8 cellular contexts compared by ENCODE assay signal in the genomic region with DNA sequence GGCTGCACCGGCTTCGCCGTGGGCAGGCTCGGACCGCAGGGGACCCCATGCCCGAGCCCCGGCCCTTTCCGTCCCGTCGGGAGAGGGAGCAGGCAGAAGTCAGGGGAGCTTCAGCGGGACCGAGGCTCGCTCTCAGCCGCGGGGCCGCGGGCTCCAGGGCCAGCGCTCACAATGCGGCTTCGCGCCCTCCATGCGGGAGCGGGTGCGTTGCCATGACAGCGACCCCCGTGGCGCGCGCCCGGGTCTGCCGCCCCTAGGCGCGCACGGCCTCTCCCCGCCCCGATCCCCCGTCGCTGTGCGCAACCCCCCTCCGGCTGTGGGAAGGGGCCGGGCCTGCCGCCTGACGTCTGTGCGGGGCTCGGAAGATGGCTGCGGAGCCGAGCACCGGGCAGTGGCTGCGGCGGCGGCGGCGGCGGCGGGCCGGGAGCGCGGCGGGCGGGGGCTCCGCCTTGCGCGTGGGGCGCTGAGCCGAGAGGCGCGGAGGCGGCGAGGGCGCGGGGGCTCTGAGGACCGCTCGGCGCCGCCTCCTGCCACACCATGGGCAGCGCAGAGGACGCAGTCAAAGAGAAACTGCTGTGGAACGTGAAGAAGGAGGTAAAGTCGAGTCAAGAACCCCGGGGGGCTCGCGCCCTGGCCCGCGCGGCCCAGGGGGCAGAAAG. TPM values are rescaled to one million over a fixed set of nuclear protein-coding genes. Genes with fewer than 3 reads are reported as not detected.
DNase-seq lines count a peak whose midpoint lies in the region; ATAC-seq, FAIRE-seq and TF ChIP-seq lines count a peak whose summit lies in the region.

TSS of gene SGSM2 (plus strand) at position 350 of the 659 bp plus-strand sequence. CDS start at position 538, 188 bp downstream.

- H3K9me3 ChIP-seq in keratinocyte (ENCODE audit: control insufficient read depth, low read depth, low read length), result no peaks in the 10 kb centered on the region

- no peak for FAIRE-seq in keratinocyte (lab: Jason Lieb, UNC)

- no peaks in the 10 kb centered on the region for H3K9me1 ChIP-seq in keratinocyte (ENCODE audit: control insufficient read depth, extremely low read depth, insufficient read depth, low read length)

- H3K9ac ChIP-seq in keratinocyte (ENCODE audit: control insufficient read depth, extremely low read depth, insufficient read depth, low read length), result peak within 1 kb of the TSS; percentile 96

- peak within 1 kb of the TSS; percentile 86 for H3K27ac ChIP-seq in keratinocyte (ENCODE audit: control insufficient read depth, insufficient read depth, low read length)

- H3K4me2 ChIP-seq in keratinocyte (ENCODE audit: control insufficient read depth, extremely low read depth, insufficient read depth, low read depth, low read length), result peak within 1 kb of the TSS; percentile 94

- TF ChIP-seq CTCF in AG10803 (conservative IDR thresholded peaks at IDR 0.05; ENCODE audit: low read length), result no peak
- TF ChIP-seq CTCF in keratinocyte (optimal IDR thresholded peaks at IDR 0.05 in 1 of 3, IDR thresholded peaks at IDR 0.05 in 1 of 3, conservative IDR thresholded peaks at IDR 0.05 in 1 of 3; ENCODE audit: extremely low read depth in 1 of 3, insufficient read depth in 2 of 3, low read length in 3 of 3), result no peak

- no peaks in the 10 kb centered on the region for H3K27me3 ChIP-seq in keratinocyte (ENCODE audit: control insufficient read depth, extremely low read depth, insufficient read depth, low read length)

- H3K36me3 ChIP-seq in keratinocyte (ENCODE audit: control insufficient read depth in 2 of 2, extremely low read depth in 1 of 2, insufficient read depth in 2 of 2, low read length in 2 of 2), result peaks cover 11 to 28% of the 10 kb centered on the region in 2 experiments

- dilution Hi-C loops in keratinocyte (cut with MboI; ENCODE audit: extremely low pct_ligation_motif_present, low sequenced_read_pairs), result no loop called here

- no peaks in the 10 kb centered on the region for H4K20me1 ChIP-seq in keratinocyte (ENCODE audit: control insufficient read depth, extremely low read depth, insufficient read depth, low read length)

- DNase-seq in AG10803 (ENCODE audit: low read depth) (peak; percentile 33), GM19240 (ENCODE audit: insufficient read length, low spot score) (peak; percentile 63), NCI-H146 treated with DMSO at 0.1 percent for 48 hours (lab: John Stamatoyannopoulos, UW; ENCODE audit: unreplicated experiment) (peak; percentile 52), keratinocyte (ENCODE audit: low read depth, low spot score) (no peak)
- peak; percentile 62 for DNase-seq in activated CD4-positive, CD25-positive, alpha-beta regulatory T cell treated with anti-CD3 and anti-CD28 coated beads, Interleukin-2, amount 50 U/mL, for 72 hours
- peak; percentile 72 for DNase-seq in central memory CD4-positive, alpha-beta T cell
- DNase-seq in stimulated activated CD4-positive, alpha-beta T cell treated with anti-CD3 and anti-CD28 coated beads, Interleukin-12 subunit alpha, Interleukin-12 subunit beta, amount 100 ng/mL, for 48 hours (ENCODE audit: low read depth in 2 of 3, low spot score in 1 of 3), result peak in 2 of 3 donors; percentile 20 to 49

- H3K4me3 ChIP-seq in AG10803 (ENCODE audit: low read length) (peak within 1 kb of the TSS; percentile 93), keratinocyte (ENCODE audit: control insufficient read depth in 2 of 3, extremely low read depth in 1 of 3, insufficient read depth in 2 of 3, low read depth in 1 of 3, low read length in 3 of 3) (peak within 1 kb of the TSS; percentile 61 to 90 (median 87))

- peaks cover 20% of the 10 kb centered on the region for H3K4me1 ChIP-seq in keratinocyte (ENCODE audit: control insufficient read depth, extremely low read depth, insufficient read depth, low read length)

- peaks cover 39% of the 10 kb centered on the region for H3K79me2 ChIP-seq in keratinocyte (ENCODE audit: control insufficient read depth, insufficient read depth, low read length)

- no peak for ATAC-seq in GM19328 (IDR thresholded peaks at IDR 0.05; ENCODE audit: unreplicated experiment)

- peak within 1 kb of the TSS; percentile 91 for H2AFZ ChIP-seq in keratinocyte (ENCODE audit: control insufficient read depth, low read length)

RNA-seq across cellular contexts. Expression of gene SGSM2, which starts in this region (rescaled TPM):
- polyA plus RNA-seq in keratinocyte, result 16.4 to 39.4 TPM (median 20.1 TPM) in 3 replicates
- 9.3 TPM for polyA plus RNA-seq in keratinocyte (2011; ENCODE audit: low read depth)
- polyA plus RNA-seq in keratinocyte (2011; cell fraction: cytosol; rRNA removed), result 10.8 and 18.2 TPM in 2 replicates
- 125 and 176 TPM in 2 replicates for polyA plus RNA-seq in keratinocyte (2011; cell fraction: nucleus; rRNA removed)
- 15.7 and 19.4 TPM in 2 replicates for polyA plus RNA-seq in keratinocyte (2012; ENCODE audit: low replicate concordance)
- polyA minus RNA-seq in keratinocyte, result 26.7 to 52.3 TPM (median 32.0 TPM) in 3 replicates
- polyA minus RNA-seq in keratinocyte (2011; cell fraction: cytosol; rRNA and poly(A)+ RNA removed), result 22.4 TPM
- 24.4 and 27.1 TPM in 2 replicates for polyA minus RNA-seq in keratinocyte (2011; cell fraction: nucleus; rRNA and poly(A)+ RNA removed)
